In the genomic region with DNA sequence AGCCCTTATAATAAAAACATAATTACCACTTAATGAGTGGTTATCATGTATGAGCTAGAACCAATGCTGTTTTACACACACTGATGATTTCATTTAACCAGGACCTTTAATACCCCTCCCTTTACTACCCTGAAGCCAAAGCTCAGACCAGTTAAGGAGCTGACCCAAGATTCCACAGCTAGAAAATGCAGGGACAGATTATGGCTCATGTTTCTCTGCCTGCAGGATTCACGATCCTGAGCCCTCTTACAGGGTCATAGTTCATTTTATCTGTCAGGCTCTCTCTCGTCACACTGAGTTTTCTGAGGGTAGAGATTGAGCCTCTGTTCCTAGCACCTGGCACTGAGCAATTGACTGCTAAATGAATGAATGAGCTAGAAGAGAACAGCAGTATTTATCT, we compare ENCODE assay signal across 21 cellular contexts. TPM values are rescaled to one million over a fixed set of nuclear protein-coding genes. Genes with fewer than 3 reads are reported as not detected.
"Had no signal": no experiment of that assay in that cellular context is flagged by ENCODE, and none has a peak within 500 bp of the region (broad histone marks: within the 10 kb centered on the region; RNA-seq: fewer than 3 reads in every experiment).

No MANE protein-coding gene starts in this region.

- DNase-seq: IMR-90, Karpas-422, KG1, MM.1S, NCI-H1092 treated with DMSO at 0.1 percent for 48 hours, NCI-H1436, NCI-H187, NCI-H2029, NCI-H2081 treated with DMSO at 0.1 percent for 48 hours, NCI-H2171 treated with DMSO at 0.1 percent for 48 hours, NCI-H345, NCI-H446 treated with DMSO at 0.1 percent for 48 hours, NCI-H510A treated with DMSO at 0.1 percent for 48 hours, NCI-H526, NCI-H748 treated with DMSO at 0.1 percent for 48 hours, Right ventricle myocardium superior, RPMI8226, SIG-M5 had no signal

- H3K27me3 ChIP-seq: SJSA1 had no signal

- H3K4me3 ChIP-seq: SJSA1, SK-N-MC had no signal

- H3K27ac ChIP-seq: SJSA1, SK-N-MC had no signal

- H3K36me3 ChIP-seq: SJSA1 had no signal

- H3K9me3 ChIP-seq: SJSA1 had no signal

- H3K4me1 ChIP-seq: SJSA1 had no signal

RNA-seq across cellular contexts. Expression of a gene that starts 27.4 kb away (rescaled TPM):
- total RNA-seq: HT-29 had no signal
